In the genomic region with DNA sequence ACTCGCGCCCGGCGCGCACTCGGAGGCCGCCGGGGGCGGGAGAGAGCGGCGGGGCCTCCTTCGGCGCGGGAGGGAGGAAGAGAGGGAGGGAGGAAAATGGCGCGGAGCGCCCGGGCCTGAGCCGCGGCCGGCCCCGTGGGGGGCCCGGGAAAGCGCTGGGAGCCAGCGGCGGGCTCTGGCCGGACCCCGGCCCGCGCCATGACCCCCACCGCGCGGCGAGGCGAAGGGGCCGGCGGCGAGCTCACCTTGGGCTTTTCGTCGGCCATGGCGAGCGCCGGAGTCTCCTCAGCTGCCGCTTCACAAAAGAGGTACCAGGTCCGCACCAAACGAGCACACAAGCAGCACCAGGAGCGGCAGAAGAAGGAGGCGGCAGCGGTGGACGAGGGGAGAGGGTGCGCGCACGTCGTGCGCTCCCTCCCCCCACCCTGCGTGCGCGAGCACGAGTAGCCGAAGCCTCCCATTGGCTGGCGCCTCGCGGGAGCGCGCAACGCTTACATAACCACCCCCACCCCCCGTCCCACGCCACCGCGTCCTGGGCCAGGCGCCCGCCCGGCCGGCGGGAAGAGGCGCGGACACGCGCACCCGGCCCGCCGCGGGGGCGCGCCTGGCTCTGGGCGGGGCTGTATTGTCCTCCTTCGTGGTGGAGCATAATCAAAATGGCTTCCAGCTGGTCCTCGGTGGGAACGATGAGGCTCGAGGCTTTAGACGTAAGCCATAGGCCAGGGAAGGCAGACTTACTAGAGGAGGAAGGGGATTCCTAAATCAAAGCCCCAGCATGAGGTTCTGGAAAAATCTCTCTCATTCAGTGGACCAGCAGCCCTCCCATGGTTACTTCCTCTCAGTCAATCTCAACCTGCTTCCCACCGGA, we compare ENCODE assay signal across 8 cellular contexts. TPM values are rescaled to one million over a fixed set of nuclear protein-coding genes. Genes with fewer than 3 reads are reported as not detected.
DNase-seq lines count a peak whose midpoint lies in the region; ATAC-seq and TF ChIP-seq lines count a peak whose summit lies in the region.

A gene (minus strand): TSS at position 391 of the 868 bp plus-strand sequence. CDS start 125 bp downstream, at position 266.

- H3K36me3 ChIP-seq in ES-I3 (ENCODE audit: insufficient read depth, low read length) = peaks cover 16% of the 10 kb centered on the region
- peaks cover 9% of the 10 kb centered on the region for H3K36me3 ChIP-seq in H7 (replicated peaks; ENCODE audit: control insufficient read depth, insufficient read depth, low read length)
- H3K36me3 ChIP-seq in neural cell (ENCODE audit: insufficient read depth, low read length) = no peaks in the 10 kb centered on the region

- H3K4me3 ChIP-seq in H7 (ENCODE audit: insufficient read depth, low read depth, low read length) (peak within 1 kb of the TSS; percentile 96), neural cell (ENCODE audit: low read length) (peak within 1 kb of the TSS; percentile 97)

- DNase-seq in H7 (peak; percentile 100), M059J (ENCODE audit: low read depth) (peak; percentile 84), fibroblast of the conjunctiva (ENCODE audit: low read depth) (peak; percentile 92)
- peak; percentile 98 for DNase-seq in activated effector memory CD4-positive, alpha-beta T cell treated with anti-CD3 and anti-CD28 coated beads, Interleukin-2, amount 50 U/mL, for 16 hours
- peak; percentile 94 to 95 for DNase-seq in stimulated activated naive CD8-positive, alpha-beta T cell treated with anti-CD3 and anti-CD28 coated beads, Interleukin-15, amount 100 ng/mL, for 72 hours

- peak within 1 kb of the TSS; percentile 99 for H3K27ac ChIP-seq in neural cell (ENCODE audit: low read length)

- peak; percentile 87 for ATAC-seq in stimulated activated naive CD8-positive, alpha-beta T cell treated with anti-CD3 and anti-CD28 coated beads, Interleukin-15, amount 100 ng/mL, for 72 hours

- H3K9ac ChIP-seq in ES-I3 (ENCODE audit: low read depth, low read length) (peak within 1 kb of the TSS; percentile 94), neural cell (ENCODE audit: low read length) (peak within 1 kb of the TSS; percentile 87)

- peaks cover 44% of the 10 kb centered on the region for H3K4me1 Mint-ChIP-seq in stimulated activated naive CD8-positive, alpha-beta T cell treated with anti-CD3 and anti-CD28 coated beads, Interleukin-15, amount 100 ng/mL, for 72 hours

- peak within 1 kb of the TSS; percentile 89 to 94 for H3K4me3 Mint-ChIP-seq in stimulated activated naive CD8-positive, alpha-beta T cell treated with anti-CD3 and anti-CD28 coated beads, Interleukin-15, amount 100 ng/mL, for 72 hours

- peak within 1 kb of the TSS; percentile 99 for H2AFZ ChIP-seq in neural cell (ENCODE audit: low read depth, low read length)

- H3K79me2 ChIP-seq in neural cell (replicated peaks; ENCODE audit: insufficient read depth, low read length) = peaks cover 42% of the 10 kb centered on the region

- TF ChIP-seq POLR2A in Raji (IDR thresholded peaks at IDR 0.05; ENCODE audit: insufficient read depth, low read depth, low read length) = peak; percentile 83

- H3K9me2 ChIP-seq in neural cell (ENCODE audit: insufficient read depth, low read length) = no peaks in the 10 kb centered on the region

- H3K4me2 ChIP-seq in neural cell (ENCODE audit: low read length) = peak within 1 kb of the TSS; percentile 94

- H3F3A ChIP-seq in neural cell (ENCODE audit: insufficient read depth, low read length, poor library complexity, severe bottlenecking) = no peaks in the 10 kb centered on the region

- peak; percentile 32 for TF ChIP-seq CTCF in neural cell (IDR thresholded peaks at IDR 0.05; ENCODE audit: poor library complexity, severe bottlenecking)

- no peaks in the 10 kb centered on the region for H3K9me3 Mint-ChIP-seq in stimulated activated naive CD8-positive, alpha-beta T cell treated with anti-CD3 and anti-CD28 coated beads, Interleukin-15, amount 100 ng/mL, for 72 hours

- H3K27me3 Mint-ChIP-seq in stimulated activated naive CD8-positive, alpha-beta T cell treated with anti-CD3 and anti-CD28 coated beads, Interleukin-15, amount 100 ng/mL, for 72 hours = no peaks in the 10 kb centered on the region

- H3K27me3 ChIP-seq in H7 (ENCODE audit: control insufficient read depth, insufficient read depth, low read length) (no peaks in the 10 kb centered on the region), neural cell (ENCODE audit: insufficient read depth, low read depth, low read length) (no peaks in the 10 kb centered on the region)

- peaks cover 4% of the 10 kb centered on the region for H3K4me1 ChIP-seq in ES-I3 (ENCODE audit: insufficient read depth, low read length)

- H4K20me1 ChIP-seq in neural cell (ENCODE audit: insufficient read depth) = no peaks in the 10 kb centered on the region

- peak within 1 kb of the TSS; percentile 98 to 99 for H3K27ac Mint-ChIP-seq in stimulated activated naive CD8-positive, alpha-beta T cell treated with anti-CD3 and anti-CD28 coated beads, Interleukin-15, amount 100 ng/mL, for 72 hours

- no peak for TF ChIP-seq RAD21 in neural cell (conservative IDR thresholded peaks at IDR 0.05)

- peak; percentile 63 for TF ChIP-seq EP300 in neural cell (conservative IDR thresholded peaks at IDR 0.05; ENCODE audit: poor library complexity, severe bottlenecking)

- H3K9me3 ChIP-seq in ES-I3 (ENCODE audit: control insufficient read depth, insufficient read depth, low read length) (no peaks in the 10 kb centered on the region), neural cell (ENCODE audit: low read length) (no peaks in the 10 kb centered on the region)

TF ChIP-seq in neural cell, 6 proteins besides CTCF, POLR2A, EP300 and RAD21:
- TF ChIP-seq MXI1 (conservative IDR thresholded peaks at IDR 0.05; ENCODE audit: poor library complexity, severe bottlenecking) (peak; percentile 60), SMC3 (conservative IDR thresholded peaks at IDR 0.05; ENCODE audit: poor library complexity) (no peak), TAF1 (IDR thresholded peaks at IDR 0.05; ENCODE audit: low read depth) (peak; percentile 96), POLR2AphosphoS5 (IDR thresholded peaks at IDR 0.05) (peak; percentile 96), EZH2 (IDR thresholded peaks at IDR 0.05; ENCODE audit: borderline replicate concordance, insufficient read depth, low read length, poor library complexity, severe bottlenecking) (no peak)
- TF ChIP-seq, protein P1, sequence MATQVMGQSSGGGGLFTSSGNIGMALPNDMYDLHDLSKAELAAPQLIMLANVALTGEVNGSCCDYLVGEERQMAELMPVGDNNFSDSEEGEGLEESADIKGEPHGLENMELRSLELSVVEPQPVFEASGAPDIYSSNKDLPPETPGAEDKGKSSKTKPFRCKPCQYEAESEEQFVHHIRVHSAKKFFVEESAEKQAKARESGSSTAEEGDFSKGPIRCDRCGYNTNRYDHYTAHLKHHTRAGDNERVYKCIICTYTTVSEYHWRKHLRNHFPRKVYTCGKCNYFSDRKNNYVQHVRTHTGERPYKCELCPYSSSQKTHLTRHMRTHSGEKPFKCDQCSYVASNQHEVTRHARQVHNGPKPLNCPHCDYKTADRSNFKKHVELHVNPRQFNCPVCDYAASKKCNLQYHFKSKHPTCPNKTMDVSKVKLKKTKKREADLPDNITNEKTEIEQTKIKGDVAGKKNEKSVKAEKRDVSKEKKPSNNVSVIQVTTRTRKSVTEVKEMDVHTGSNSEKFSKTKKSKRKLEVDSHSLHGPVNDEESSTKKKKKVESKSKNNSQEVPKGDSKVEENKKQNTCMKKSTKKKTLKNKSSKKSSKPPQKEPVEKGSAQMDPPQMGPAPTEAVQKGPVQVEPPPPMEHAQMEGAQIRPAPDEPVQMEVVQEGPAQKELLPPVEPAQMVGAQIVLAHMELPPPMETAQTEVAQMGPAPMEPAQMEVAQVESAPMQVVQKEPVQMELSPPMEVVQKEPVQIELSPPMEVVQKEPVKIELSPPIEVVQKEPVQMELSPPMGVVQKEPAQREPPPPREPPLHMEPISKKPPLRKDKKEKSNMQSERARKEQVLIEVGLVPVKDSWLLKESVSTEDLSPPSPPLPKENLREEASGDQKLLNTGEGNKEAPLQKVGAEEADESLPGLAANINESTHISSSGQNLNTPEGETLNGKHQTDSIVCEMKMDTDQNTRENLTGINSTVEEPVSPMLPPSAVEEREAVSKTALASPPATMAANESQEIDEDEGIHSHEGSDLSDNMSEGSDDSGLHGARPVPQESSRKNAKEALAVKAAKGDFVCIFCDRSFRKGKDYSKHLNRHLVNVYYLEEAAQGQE (IDR thresholded peaks at IDR 0.05; ENCODE audit: borderline replicate concordance) = peak; percentile 77

RNA-seq across cellular contexts. Expression of the gene that starts here (rescaled TPM):
- 321 and 329 TPM in 2 replicates for total RNA-seq in H7 (2014; rRNA removed; shearing (Covaris generic))
- 170 and 171 TPM in 2 replicates for total RNA-seq in M059J (2014; rRNA removed; shearing (Covaris generic))
- polyA plus RNA-seq in neural cell = 224 and 283 TPM in 2 replicates
- 120 and 137 TPM in 2 replicates for polyA minus RNA-seq in neural cell

Comparison
In these comparisons a context has a peak if more than half of its experiments do, and no peak if none do; other contexts are left out.
1. Peak in every context shown above with its lines: DNase-seq, ATAC-seq, H3K4me3 ChIP-seq and H3K27ac ChIP-seq.